ENCODE assay signal across 24 cellular contexts in genomic region chr4:179585761-179586160, GRCh38.
"Had no signal": no experiment of that assay in that cellular context is flagged by ENCODE, and none has a peak within 500 bp of the region (broad histone marks: within the 10 kb centered on the region; RNA-seq: fewer than 3 reads in every experiment).

No MANE protein-coding gene starts in this region.

- H3K27ac ChIP-seq: esophagus squamous epithelium, parathyroid adenoma, right atrium auricular region, sigmoid colon, testis, tibial artery had no signal

- ATAC-seq: effector memory CD8-positive, alpha-beta T cell; left lobe of liver; mucosa of descending colon; natural killer cell treated with Interleukin-12 subunit alpha and Interleukin-12 subunit beta and Interleukin-15 and Interleukin-18, amount 100 ng/mL, for 72 hours; stimulated activated effector memory CD8-positive, alpha-beta T cell treated with anti-CD3 and anti-CD28 coated beads, Interleukin-12 subunit alpha, Interleukin-12 subunit beta, amount 100 ng/mL, for 72 hours; stimulated activated naive CD8-positive, alpha-beta T cell treated with anti-CD3 and anti-CD28 coated beads, Interleukin-15, Interleukin-2, amounts not matched to agents 100 U/mL and 50 U/mL, for 24 hours had no signal

- H3K4me3 Mint-ChIP-seq: effector memory CD8-positive, alpha-beta T cell; mesothelial cell of epicardium; naive B cell; natural killer cell treated with Interleukin-12 subunit alpha and Interleukin-12 subunit beta and Interleukin-15 and Interleukin-18, amount 100 ng/mL, for 72 hours; neural crest cell; stimulated activated effector memory CD8-positive, alpha-beta T cell treated with anti-CD3 and anti-CD28 coated beads, Interleukin-12 subunit alpha, Interleukin-12 subunit beta, amount 100 ng/mL, for 72 hours; type B pancreatic cell had no signal

- H3K9me3 ChIP-seq: esophagus squamous epithelium, mucosa of descending colon, right atrium auricular region, sigmoid colon, testis, tibial artery had no signal

- H2AFZ ChIP-seq: parathyroid adenoma had no signal

- H3K9ac ChIP-seq: parathyroid adenoma had no signal

- DNase-seq: cortex of kidney; effector memory CD8-positive, alpha-beta T cell; erythroblast; esophagus squamous epithelium; kidney; mesenchymal stem cell; mucosa of descending colon; naive B cell; sigmoid colon; stimulated activated CD4-positive, alpha-beta T cell treated with anti-CD3 and anti-CD28 coated beads, Interleukin-2, amount 100 ng/mL, for 24 hours; stimulated activated CD4-positive, alpha-beta T cell treated with anti-CD3 and anti-CD28 coated beads, Interleukin-4, amount 100 ng/mL, for 24 hours; stimulated activated naive CD8-positive, alpha-beta T cell treated with anti-CD3 and anti-CD28 coated beads, Interleukin-15, Interleukin-2, amounts not matched to agents 100 U/mL and 50 U/mL, for 24 hours; substantia nigra; testis; tibial artery had no signal

- H3K36me3 Mint-ChIP-seq: mesothelial cell of epicardium; naive B cell; stimulated activated effector memory CD8-positive, alpha-beta T cell treated with anti-CD3 and anti-CD28 coated beads, Interleukin-12 subunit alpha, Interleukin-12 subunit beta, amount 100 ng/mL, for 72 hours; type B pancreatic cell had no signal

- H3K79me2 ChIP-seq: parathyroid adenoma had no signal

- H3K4me1 ChIP-seq: esophagus squamous epithelium, parathyroid adenoma, right atrium auricular region, sigmoid colon, testis, tibial artery had no signal

- H3K36me3 ChIP-seq: esophagus squamous epithelium, right atrium auricular region, sigmoid colon, tibial artery had no signal

- H3K27me3 ChIP-seq: esophagus squamous epithelium, right atrium auricular region, sigmoid colon, testis, tibial artery had no signal

- H3K4me1 Mint-ChIP-seq: mesothelial cell of epicardium; naive B cell; stimulated activated effector memory CD8-positive, alpha-beta T cell treated with anti-CD3 and anti-CD28 coated beads, Interleukin-12 subunit alpha, Interleukin-12 subunit beta, amount 100 ng/mL, for 72 hours had no signal

- H3K27ac Mint-ChIP-seq: effector memory CD8-positive, alpha-beta T cell; mesothelial cell of epicardium; naive B cell; natural killer cell treated with Interleukin-12 subunit alpha and Interleukin-12 subunit beta and Interleukin-15 and Interleukin-18, amount 100 ng/mL, for 72 hours; stimulated activated effector memory CD8-positive, alpha-beta T cell treated with anti-CD3 and anti-CD28 coated beads, Interleukin-12 subunit alpha, Interleukin-12 subunit beta, amount 100 ng/mL, for 72 hours; type B pancreatic cell had no signal

- H3K4me3 ChIP-seq: esophagus squamous epithelium, mucosa of descending colon, right atrium auricular region, sigmoid colon, testis, tibial artery had no signal

- H3K27me3 Mint-ChIP-seq: effector memory CD8-positive, alpha-beta T cell; naive B cell; natural killer cell treated with Interleukin-12 subunit alpha and Interleukin-12 subunit beta and Interleukin-15 and Interleukin-18, amount 100 ng/mL, for 72 hours; progenitor cell of endocrine pancreas; type B pancreatic cell had no signal

- H3K9me3 Mint-ChIP-seq: neural crest cell, type B pancreatic cell had no signal
